Comparison of ENCODE assay signal across 9 cellular contexts in genomic region chr18:62485684-62486083, GRCh38. TPM values are rescaled to one million over a fixed set of nuclear protein-coding genes. Genes with fewer than 3 reads are reported as not detected.
DNase-seq lines count a peak whose midpoint lies in the region; ATAC-seq and TF ChIP-seq lines count a peak whose summit lies in the region.
"Had no signal": no experiment of that assay in that cellular context is flagged by ENCODE, and none has a peak within 500 bp of the region (broad histone marks: within the 10 kb centered on the region; RNA-seq: fewer than 3 reads in every experiment).

No MANE protein-coding gene starts in this region.

- DNase-seq in astrocyte of the hippocampus (ENCODE audit: low read depth, low spot score), result peak; percentile 88
- DNase-seq in mesendoderm, result peak; percentile 73
- no peak for DNase-seq in natural killer cell

- H3K4me2 ChIP-seq in mesendoderm (ENCODE audit: low read length), result no peak overlapping the region

- no peaks in the 10 kb centered on the region for H3K4me1 Mint-ChIP-seq in natural killer cell

- no peak overlapping the region for H4K8ac ChIP-seq in mesendoderm (ENCODE audit: low read depth, low read length)

- H3K79me2 ChIP-seq in mesendoderm (ENCODE audit: control insufficient read depth, insufficient read depth, low read length), result no peaks in the 10 kb centered on the region

- no peaks in the 10 kb centered on the region for H3K79me1 ChIP-seq in mesendoderm (ENCODE audit: low read length)

- no peak overlapping the region for H2BK120ac ChIP-seq in mesendoderm (ENCODE audit: low read depth, low read length)

- no peak overlapping the region for H2AK5ac ChIP-seq in mesendoderm (ENCODE audit: low read length)

- no peak overlapping the region for H3K4me3 Mint-ChIP-seq in natural killer cell
- H3K4me3 Mint-ChIP-seq: endodermal cell had no signal

- H3K27me3 Mint-ChIP-seq in natural killer cell (ENCODE audit: low read depth in 2 of 2), result peaks cover 16 to 30% of the 10 kb centered on the region in 2 donors

- no peak overlapping the region for H3K56ac ChIP-seq in mesendoderm (ENCODE audit: low read length)

- H3K27ac ChIP-seq in C4-2B (peak overlapping the region; percentile 56; the same call in 1 of the 2 replicates), mesendoderm (ENCODE audit: low read depth, low read length) (no peak overlapping the region)

- no peak overlapping the region for H2BK5ac ChIP-seq in mesendoderm (ENCODE audit: low read length)

- H3K36me3 Mint-ChIP-seq in natural killer cell, result peaks cover 12% of the 10 kb centered on the region

- no peak overlapping the region for H4K5ac ChIP-seq in mesendoderm (ENCODE audit: low read length)

- TF ChIP-seq RAD21 in Ishikawa (IDR thresholded peaks at IDR 0.05; ENCODE audit: low read depth), result no peak

- no peak overlapping the region for H3K9ac ChIP-seq in mesendoderm (ENCODE audit: low read length)

- H2BK15ac ChIP-seq in mesendoderm (replicated peaks; ENCODE audit: low read depth), result no peak overlapping the region

- no CpG with 5 or more reads among the region's 9 CpGs for WGBS in mesendoderm (ENCODE audit: extremely low coverage, insufficient coverage, low lambda C conversion rate)

- H3K9me3 Mint-ChIP-seq in natural killer cell, result peaks cover 2 to 7% of the 10 kb centered on the region in 2 donors

- TF ChIP-seq EP300 in Ishikawa (IDR thresholded peaks at IDR 0.05; ENCODE audit: borderline replicate concordance), result no peak

- no peak for ATAC-seq in HG02571 (IDR thresholded peaks at IDR 0.05; ENCODE audit: unreplicated experiment)
- ATAC-seq in HG02798 (IDR thresholded peaks at IDR 0.05; ENCODE audit: poor library complexity, unreplicated experiment), result no peak
- ATAC-seq in natural killer cell, result no peak
- ATAC-seq in HG03565 (IDR thresholded peaks at IDR 0.05; ENCODE audit: unreplicated experiment), result no peak

- no peak overlapping the region for H3K27ac Mint-ChIP-seq in natural killer cell
- H3K27ac Mint-ChIP-seq: endodermal cell had no signal

- H3K18ac ChIP-seq in mesendoderm (ENCODE audit: low read length), result no peak overlapping the region

- intact Hi-C loops in natural killer cell (cut with micrococcal nuclease), result no loop called here

- no peaks in the 10 kb centered on the region for H3K4me1 ChIP-seq in mesendoderm (ENCODE audit: control insufficient read depth, low read depth, low read length)

- no peaks in the 10 kb centered on the region for H3K27me3 ChIP-seq in mesendoderm (ENCODE audit: insufficient read depth, low read length, poor library complexity)

- H3K4ac ChIP-seq in mesendoderm (ENCODE audit: low read depth, low read length), result no peak overlapping the region

- no peak overlapping the region for H3K4me3 ChIP-seq in mesendoderm (ENCODE audit: low read length)

- H3K23ac ChIP-seq in mesendoderm (ENCODE audit: low read length), result no peak overlapping the region

- no peak for TF ChIP-seq CTCF in C4-2B (conservative IDR thresholded peaks at IDR 0.05)
- TF ChIP-seq CTCF in natural killer cell (IDR thresholded peaks at IDR 0.05), result no peak

- H3K36me3 ChIP-seq in mesendoderm (ENCODE audit: control insufficient read depth, insufficient read depth, low read length), result no peaks in the 10 kb centered on the region

TF ChIP-seq in Ishikawa, 13 proteins besides CTCF, POLR2A, EP300 and RAD21:
- TF ChIP-seq CREB1 (IDR thresholded peaks at IDR 0.05; ENCODE audit: low read depth) (no peak), TEAD4 (IDR thresholded peaks at IDR 0.05) (0 out of 2 replicates have a peak, but pooled peaks have one; percentile 9)

RNA-seq across cellular contexts. Expression of gene ZCCHC2, which starts 37.1 kb away (rescaled TPM):
- 4.2 TPM for polyA plus RNA-seq in mesendoderm (2013, experiment 1 of 2)
- polyA plus RNA-seq in mesendoderm (2013, experiment 2 of 2), result 4.7 TPM
- total RNA-seq in natural killer cell, result 10 to 100 TPM; 50.4 to 81.2 (median 59.6) TPM
